In the genomic region with DNA sequence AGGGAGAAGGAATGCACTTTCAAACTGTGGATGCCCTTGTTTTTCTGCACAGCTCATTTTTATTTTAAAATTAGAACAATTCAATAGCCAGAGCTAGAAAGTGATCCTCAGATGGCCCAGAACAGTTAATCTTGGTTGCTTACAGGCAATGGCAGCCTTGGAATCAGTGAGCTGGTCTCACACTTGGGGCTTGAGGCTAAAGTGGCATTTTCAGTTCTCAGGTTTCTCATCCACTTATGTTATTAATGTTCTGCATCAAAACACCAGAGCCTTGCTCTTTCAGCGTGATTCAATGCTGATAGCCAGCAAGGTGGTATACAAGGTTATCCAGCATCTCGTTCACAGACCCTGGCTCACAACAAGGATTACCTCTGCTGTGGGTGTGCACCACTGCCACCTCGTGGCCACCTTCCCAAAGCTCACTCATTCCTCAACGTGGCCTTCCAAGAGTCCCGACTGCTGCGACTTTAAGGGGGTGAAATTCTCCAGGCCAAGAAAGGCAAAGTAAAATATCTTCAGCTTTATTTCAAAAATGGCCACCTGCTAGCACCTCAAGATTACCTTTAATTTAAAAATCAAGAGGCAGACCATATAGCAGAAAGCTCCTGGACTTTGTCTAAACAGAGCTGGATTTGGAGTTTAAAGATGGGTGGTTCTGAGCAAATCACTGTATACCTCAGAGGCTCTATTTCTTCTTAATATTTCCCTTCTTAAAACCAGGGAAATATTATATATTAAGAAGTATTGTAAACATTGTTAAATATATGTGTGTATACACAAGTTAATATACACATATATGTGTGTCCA, we compare ENCODE assay signal across 8 cellular contexts. TPM values are rescaled to one million over a fixed set of nuclear protein-coding genes. Genes with fewer than 3 reads are reported as not detected.
DNase-seq lines count a peak whose midpoint lies in the region; ATAC-seq and TF ChIP-seq lines count a peak whose summit lies in the region.

No MANE protein-coding gene starts in this region.

- ATAC-seq in GM19025 (IDR thresholded peaks at IDR 0.05; ENCODE audit: low read depth, unreplicated experiment) = peak; percentile 80
- ATAC-seq in HG03097 (IDR thresholded peaks at IDR 0.05; ENCODE audit: low FRiP score, unreplicated experiment) = peak; percentile 95
- ATAC-seq in activated T-helper 17 cell treated with anti-CD3 and anti-CD28 coated beads, Interleukin-2, amount 50 U/mL, for 72 hours (replicated peaks) = peak; percentile 60

- TF ChIP-seq CTCF in glutamatergic neuron (IDR thresholded peaks at IDR 0.05; ENCODE audit: partially characterized antibody, unreplicated experiment) = peak; percentile 83

- H3K4me3 Mint-ChIP-seq in activated T-helper 17 cell treated with anti-CD3 and anti-CD28 coated beads, Interleukin-2, amount 50 U/mL, for 72 hours = no peak overlapping the region
- H3K4me3 Mint-ChIP-seq in glutamatergic neuron (ENCODE audit: unreplicated experiment) = no peak overlapping the region

- H3K27me3 Mint-ChIP-seq in activated T-helper 17 cell treated with anti-CD3 and anti-CD28 coated beads, Interleukin-2, amount 50 U/mL, for 72 hours = peaks cover 4% of the 10 kb centered on the region
- peaks cover 4% of the 10 kb centered on the region for H3K27me3 Mint-ChIP-seq in glutamatergic neuron (ENCODE audit: unreplicated experiment)

- H3K27ac Mint-ChIP-seq in activated T-helper 17 cell treated with anti-CD3 and anti-CD28 coated beads, Interleukin-2, amount 50 U/mL, for 72 hours = no peak overlapping the region
- H3K27ac Mint-ChIP-seq in glutamatergic neuron (ENCODE audit: unreplicated experiment) = no peak overlapping the region

- peak; percentile 1 for DNase-seq in COR-L47 (lab: John Stamatoyannopoulos, UW)
- peak; percentile 88 for DNase-seq in NCI-H82 (lab: John Stamatoyannopoulos, UW)
- DNase-seq in glutamatergic neuron = peak; percentile 82
- DNase-seq in posterior cingulate gyrus = peak; percentile 38 to 95 (median 69)
- no peak for DNase-seq in cerebellar nuclear complex (lab: John Stamatoyannopoulos, UW)

- H3K9me3 Mint-ChIP-seq in activated T-helper 17 cell treated with anti-CD3 and anti-CD28 coated beads, Interleukin-2, amount 50 U/mL, for 72 hours = no peaks in the 10 kb centered on the region
- H3K9me3 Mint-ChIP-seq in glutamatergic neuron (ENCODE audit: unreplicated experiment) = peaks cover 2% of the 10 kb centered on the region

- no peaks in the 10 kb centered on the region for H3K36me3 Mint-ChIP-seq in activated T-helper 17 cell treated with anti-CD3 and anti-CD28 coated beads, Interleukin-2, amount 50 U/mL, for 72 hours (ENCODE audit: low read depth)
- H3K36me3 Mint-ChIP-seq in glutamatergic neuron (ENCODE audit: unreplicated experiment) = no peaks in the 10 kb centered on the region

- no peaks in the 10 kb centered on the region for H3K4me1 Mint-ChIP-seq in activated T-helper 17 cell treated with anti-CD3 and anti-CD28 coated beads, Interleukin-2, amount 50 U/mL, for 72 hours
- no peaks in the 10 kb centered on the region for H3K4me1 Mint-ChIP-seq in glutamatergic neuron (ENCODE audit: low read depth, unreplicated experiment)

- intact Hi-C loops in posterior cingulate gyrus (cut with DNase I) = no loop called here

RNA-seq across cellular contexts. Expression of a gene that starts 34.2 kb away (rescaled TPM):
- not detected for total RNA-seq in activated T-helper 17 cell treated with anti-CD3 and anti-CD28 coated beads, Interleukin-2, amount 50 U/mL, for 72 hours
- total RNA-seq in glutamatergic neuron (ENCODE audit: unreplicated experiment) = not detected

Comparison
In these comparisons a context has a peak if more than half of its experiments do, and no peak if none do; other contexts are left out.
1. DNase-seq: peak in COR-L47 (single experiment), NCI-H82 (single experiment), glutamatergic neuron (single experiment) and posterior cingulate gyrus (10 of 10); none in cerebellar nuclear complex (0 of 2).
2. Peak in every context shown above with its lines, with median percentiles within 50 percentile points of each other: ATAC-seq.